9 cellular contexts compared by ENCODE assay signal in the genomic region with DNA sequence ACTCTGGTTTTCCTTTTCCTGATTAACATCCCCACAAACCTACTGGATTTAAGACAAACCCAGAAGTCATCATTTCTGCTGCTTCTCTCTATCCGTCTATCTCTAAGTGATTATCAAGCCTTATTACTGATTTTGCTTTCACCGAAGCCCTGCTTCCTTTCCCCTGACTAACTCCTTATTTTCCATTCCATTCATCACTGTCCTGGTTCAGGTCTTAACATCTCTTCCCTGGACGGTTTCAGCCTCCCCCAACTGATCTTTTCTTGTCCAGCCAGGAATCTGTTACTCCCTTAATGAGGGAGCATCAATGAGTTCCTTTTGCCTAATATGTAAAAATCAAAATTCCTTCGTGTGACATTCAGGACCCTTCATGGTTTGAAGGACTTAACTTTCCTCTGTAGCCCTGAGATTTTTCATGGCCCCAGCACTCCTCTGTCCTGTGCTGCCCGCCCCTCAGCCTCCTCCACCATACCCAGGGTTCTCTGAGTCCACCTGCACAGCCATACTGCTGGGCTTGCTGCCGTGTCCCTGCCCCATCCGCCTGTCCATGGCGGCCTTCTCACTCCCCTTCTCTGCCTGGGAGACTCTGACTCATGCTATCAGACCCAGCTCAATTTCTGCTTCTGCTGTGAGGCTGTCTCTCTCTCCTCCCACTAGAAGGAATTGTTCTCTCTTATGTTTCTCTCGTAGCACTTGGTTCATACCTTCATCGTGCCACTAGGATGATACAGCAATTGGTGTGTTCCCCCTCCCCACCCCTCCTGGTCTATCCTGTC.
DNase-seq lines count a peak whose midpoint lies in the region; ATAC-seq, FAIRE-seq and TF ChIP-seq lines count a peak whose summit lies in the region.
"Had no signal": no experiment of that assay in that cellular context is flagged by ENCODE, and none has a peak within 500 bp of the region (broad histone marks: within the 10 kb centered on the region; RNA-seq: fewer than 3 reads in every experiment).

No MANE protein-coding gene starts in this region.

- TF ChIP-seq CTCF in AG10803 (conservative IDR thresholded peaks at IDR 0.05; ENCODE audit: low read length): no peak
- TF ChIP-seq CTCF in IMR-90 (conservative IDR thresholded peaks at IDR 0.05; ENCODE audit: low read depth, low read length): no peak
- TF ChIP-seq CTCF in bronchial epithelial cell (IDR thresholded peaks at IDR 0.05; ENCODE audit: insufficient read depth, low read length, severe bottlenecking): no peak

- CTCF ChIA-PET in IMR-90 (lab: Yijun Ruan, JAX): interaction anchor here (0.7 to 1.3 kb wide), 3 partner anchors 10 to 52 kb away, joined by 3 read pairs; no protein-coding TSS in a partner anchor
- CTCF ChIA-PET in naive thymus-derived CD4-positive, alpha-beta T cell (lab: Charles Lee): interaction anchor here (0.7 kb wide), 1 partner anchor 142 kb away, joined by 5 read pairs; no protein-coding TSS in a partner anchor

- H3K36me3 ChIP-seq in IMR-90 (ENCODE audit: control insufficient read depth, insufficient read depth, low read length) (no peaks in the 10 kb centered on the region), bronchial epithelial cell (ENCODE audit: control insufficient read depth, insufficient read depth, low read length) (no peaks in the 10 kb centered on the region)
- H3K36me3 ChIP-seq in naive thymus-derived CD4-positive, alpha-beta T cell (ENCODE audit: control insufficient read depth in 2 of 3, insufficient read depth in 3 of 3, low read length in 3 of 3): peaks cover 15 to 70% (median 48%) of the 10 kb centered on the region in 3 experiments

- peak overlapping the region; percentile 70 for H3K27ac ChIP-seq in IMR-90 (ENCODE audit: insufficient read depth, low read length)
- H3K27ac ChIP-seq in naive thymus-derived CD4-positive, alpha-beta T cell (ENCODE audit: low read depth, low read length): no peak overlapping the region

- peak overlapping the region; percentile 68 for H2AK9ac ChIP-seq in IMR-90 (replicated peaks; ENCODE audit: low read depth, low read length, poor library complexity)

- no peaks in the 10 kb centered on the region for H4K20me1 ChIP-seq in IMR-90 (ENCODE audit: insufficient read depth, low read length)

- DNase-seq in AG10803 (ENCODE audit: low read depth) (peak; percentile 71), IMR-90 (peak; percentile 91), bronchial epithelial cell (ENCODE audit: low read depth) (peak; percentile 83), NCI-H1436 (lab: John Stamatoyannopoulos, UW) (no peak), iPS-NIHi7 (ENCODE audit: extremely low spot score) (no peak)
- DNase-seq in naive thymus-derived CD4-positive, alpha-beta T cell: no peak
- no peak for DNase-seq in stimulated activated CD4-positive, alpha-beta T cell treated with anti-CD3 and anti-CD28 coated beads, Interleukin-4, amount 100 ng/mL, for 24 hours
- DNase-seq in stimulated activated CD4-positive, alpha-beta T cell treated with anti-CD3 and anti-CD28 coated beads, Interleukin-1b, Interleukin-23, amount 100 ng/mL, for 48 hours: no peak

- peak overlapping the region; percentile 95 for H2AK5ac ChIP-seq in IMR-90 (ENCODE audit: low read depth, low read length)

- H3K36me3 Mint-ChIP-seq in naive thymus-derived CD4-positive, alpha-beta T cell: peaks cover 22 to 52% (median 46%) of the 10 kb centered on the region in 5 donors

- H2BK20ac ChIP-seq in IMR-90 (ENCODE audit: low read depth, low read length): peak overlapping the region; percentile 87

- peak overlapping the region; percentile 60; the same call in 1 of the 2 replicates for H3K56ac ChIP-seq in IMR-90 (ENCODE audit: extremely low read depth, insufficient read depth, low read length)

- peak overlapping the region; percentile 24 to 89 (median 82) for H3K27ac Mint-ChIP-seq in naive thymus-derived CD4-positive, alpha-beta T cell

- dilution Hi-C loops in IMR-90 (cut with HindIII; ENCODE audit: low sequenced_read_pairs, unreplicated experiment): no loop called here

- H3K4ac ChIP-seq in IMR-90 (ENCODE audit: low read depth, low read length): peak overlapping the region; percentile 78

- in situ Hi-C loops in IMR-90 (cut with MboI; ENCODE audit: low sequenced_read_pairs): no loop called here

- 38% methylated on average over 5 of the region's 10 CpGs; no CpG with 5 or more reads in 1 of the 2 experiments for WGBS in IMR-90 (ENCODE audit: extremely low coverage in 2 of 2, insufficient read length in 1 of 2), 2 experiments

- peak overlapping the region; percentile 77 for H2BK15ac ChIP-seq in IMR-90 (ENCODE audit: low read depth, low read length)

- peaks cover 22% of the 10 kb centered on the region for H3K9me1 ChIP-seq in IMR-90 (ENCODE audit: insufficient read depth, low read length)

- BruUV-seq in IMR-90 (replicated peaks; lab: Mats Ljungman, UMichigan): no TSS peak

- peaks cover 0 to 4% (median 0%) of the 10 kb centered on the region in 11 donors for H3K9me3 Mint-ChIP-seq in naive thymus-derived CD4-positive, alpha-beta T cell

- H2BK5ac ChIP-seq in IMR-90 (ENCODE audit: low read depth, low read length, poor library complexity, severe bottlenecking): peak overlapping the region; percentile 97

- peak overlapping the region in 3 of 10 donors; percentile 10 to 34 (median 19) for H3K4me3 Mint-ChIP-seq in naive thymus-derived CD4-positive, alpha-beta T cell

- FAIRE-seq in bronchial epithelial cell (lab: Jason Lieb, UNC): no peak
- FAIRE-seq: colon had no signal

- peak overlapping the region; percentile 30; the same call in 1 of the 2 replicates for H3K23ac ChIP-seq in IMR-90 (ENCODE audit: low read depth, low read length)

- peak overlapping the region; percentile 81 for H4K5ac ChIP-seq in IMR-90 (ENCODE audit: low read depth, low read length)

- H3K4me2 ChIP-seq in IMR-90 (ENCODE audit: low read depth, low read length): peak overlapping the region; percentile 49; the same call in 1 of the 2 replicates

- no peak overlapping the region for H3K4me3 ChIP-seq in AG10803 (ENCODE audit: low read length)
- H3K4me3 ChIP-seq in IMR-90 (ENCODE audit: insufficient read depth, low read depth, low read length): no peak overlapping the region
- no peak overlapping the region for H3K4me3 ChIP-seq in bronchial epithelial cell (ENCODE audit: low read depth, low read length)
- H3K4me3 ChIP-seq in naive thymus-derived CD4-positive, alpha-beta T cell (ENCODE audit: low read length): no peak overlapping the region

- H3K18ac ChIP-seq in IMR-90 (ENCODE audit: low read depth, low read length): peak overlapping the region; percentile 73

- POLR2A ChIA-PET in IMR-90 (lab: Charles Lee; ENCODE audit: unreplicated experiment): no interaction called here
- POLR2A ChIA-PET in naive thymus-derived CD4-positive, alpha-beta T cell (lab: Charles Lee): no interaction called here

- peaks cover 0 to 6% of the 10 kb centered on the region in 2 experiments; a peak in 3 of 4 replicates for H3K79me1 ChIP-seq in IMR-90 (ENCODE audit: low read depth in 1 of 2, low read length in 2 of 2)

- H2BK120ac ChIP-seq in IMR-90 (ENCODE audit: low read depth, low read length): peak overlapping the region; percentile 82

- intact Hi-C loops in IMR-90 (cut with micrococcal nuclease): loop anchor here (1.0 to 5.0 kb wide), 2 partner anchors 35 to 50 kb away; no protein-coding TSS in a partner anchor
- intact Hi-C loops in naive thymus-derived CD4-positive, alpha-beta T cell (cut with micrococcal nuclease): loop anchor here in 1 of 2 donors (5.0 kb wide), 2 partner anchors 70 to 135 kb away; no protein-coding TSS in a partner anchor

- no peaks in the 10 kb centered on the region for H3K27me3 Mint-ChIP-seq in naive thymus-derived CD4-positive, alpha-beta T cell

- peak overlapping the region; percentile 45 to 77 for H4K8ac ChIP-seq in IMR-90 (ENCODE audit: low read depth in 2 of 2, low read length in 2 of 2)

- H3K27me3 ChIP-seq in IMR-90 (ENCODE audit: control insufficient read depth, insufficient read depth, low read length): no peaks in the 10 kb centered on the region
- H3K27me3 ChIP-seq in bronchial epithelial cell (ENCODE audit: control insufficient read depth, insufficient read depth, low read length): no peaks in the 10 kb centered on the region
- no peaks in the 10 kb centered on the region for H3K27me3 ChIP-seq in naive thymus-derived CD4-positive, alpha-beta T cell (ENCODE audit: control insufficient read depth in 2 of 2, insufficient read depth in 2 of 2, low read length in 2 of 2)

- peaks cover 34% of the 10 kb centered on the region for H3K4me1 ChIP-seq in IMR-90 (ENCODE audit: control insufficient read depth, insufficient read depth, low read length)
- H3K4me1 ChIP-seq in naive thymus-derived CD4-positive, alpha-beta T cell (ENCODE audit: control insufficient read depth in 2 of 2, insufficient read depth in 2 of 2, low read length in 2 of 2): peaks cover 19 to 57% of the 10 kb centered on the region in 2 donors

- peak overlapping the region; percentile 15; the same call in 1 of the 2 replicates for H3K9ac ChIP-seq in IMR-90 (ENCODE audit: low read depth, low read length)

- H2AFZ ChIP-seq in IMR-90 (replicated peaks; ENCODE audit: low read length, poor library complexity): peak overlapping the region; percentile 89

- H4K91ac ChIP-seq in IMR-90 (ENCODE audit: insufficient read depth, low read depth, low read length): peak overlapping the region; percentile 81

- peak; percentile 88 for ATAC-seq in IMR-90 (ENCODE audit: low read depth)
- no peak for ATAC-seq in naive thymus-derived CD4-positive, alpha-beta T cell

- H3K9me3 ChIP-seq in IMR-90 (ENCODE audit: control insufficient read depth, insufficient read depth, low read length): no peaks in the 10 kb centered on the region
- H3K9me3 ChIP-seq in naive thymus-derived CD4-positive, alpha-beta T cell (ENCODE audit: control insufficient read depth in 2 of 3, low read length in 3 of 3): no peaks in the 10 kb centered on the region

- peak overlapping the region; percentile 84 for H3K14ac ChIP-seq in IMR-90 (replicated peaks; ENCODE audit: low read depth, low read length)

- no peak; the same call in 1 of the 2 replicates for TF ChIP-seq POLR2A in IMR-90 (IDR thresholded peaks at IDR 0.05; ENCODE audit: low read depth, low read length)

- peak; percentile 24 for TF ChIP-seq RAD21 in IMR-90 (IDR thresholded peaks at IDR 0.05; ENCODE audit: low read length)

- H3K4me1 Mint-ChIP-seq in naive thymus-derived CD4-positive, alpha-beta T cell: peaks cover 38 to 84% (median 69%) of the 10 kb centered on the region in 7 donors

TF ChIP-seq in IMR-90, 13 proteins besides CTCF, POLR2A, EP300 and RAD21:
- TF ChIP-seq SMC3 (IDR thresholded peaks at IDR 0.05; ENCODE audit: low read depth, low read length) (peak; percentile 21; the same call in 1 of the 2 replicates), NFE2L2 (IDR thresholded peaks at IDR 0.05; ENCODE audit: low read depth, low read length) (0 out of 2 replicates have a peak, but pooled peaks have one; percentile 44), MAFK (IDR thresholded peaks at IDR 0.05; ENCODE audit: low read depth, low read length) (no peak), FOS (IDR thresholded peaks at IDR 0.05; ENCODE audit: low read depth, low read length) (peak; percentile 58; the same call in 1 of the 2 replicates)

Comparison
In these comparisons a context has a peak if more than half of its experiments do, and no peak if none do; other contexts are left out.
1. DNase-seq: peak in AG10803 (single experiment), IMR-90 (single experiment) and bronchial epithelial cell (single experiment); none in naive thymus-derived CD4-positive, alpha-beta T cell (0 of 9), stimulated activated CD4-positive, alpha-beta T cell treated with anti-CD3 and anti-CD28 coated beads, Interleukin-4, amount 100 ng/mL, for 24 hours (single experiment), NCI-H1436 (single experiment), stimulated activated CD4-positive, alpha-beta T cell treated with anti-CD3 and anti-CD28 coated beads, Interleukin-1b, Interleukin-23, amount 100 ng/mL, for 48 hours (single experiment) and iPS-NIHi7 (single experiment).